In genomic region chr21:34510148-34511142, GRCh38 we compare ENCODE assay signal across 8 cellular contexts. TPM values are rescaled to one million over a fixed set of nuclear protein-coding genes. Genes with fewer than 3 reads are reported as not detected.
DNase-seq lines count a peak whose midpoint lies in the region; ATAC-seq and TF ChIP-seq lines count a peak whose summit lies in the region.

No MANE protein-coding gene starts in this region.

- peaks cover 0 to 3% (median 0%) of the 10 kb centered on the region in 7 donors for H3K9me3 Mint-ChIP-seq in CD14-positive monocyte
- H3K9me3 Mint-ChIP-seq in mesothelial cell of epicardium: no peaks in the 10 kb centered on the region

- H3K4me1 Mint-ChIP-seq in CD14-positive monocyte (peaks cover 75% of the 10 kb centered on the region), mesothelial cell of epicardium (peaks cover 3% of the 10 kb centered on the region)

- H3K36me3 ChIP-seq in parathyroid adenoma (ENCODE audit: control insufficient read depth, insufficient read depth, low read length): no peaks in the 10 kb centered on the region
- H3K36me3 ChIP-seq in aorta (ENCODE audit: control insufficient read depth in 1 of 2, insufficient read depth in 2 of 2, low read length in 1 of 2): no peaks in the 10 kb centered on the region

- peak overlapping the region; percentile 100 for H3K27ac ChIP-seq in parathyroid adenoma
- H3K27ac ChIP-seq in aorta (ENCODE audit: low read depth in 1 of 2, low read length in 2 of 2): no peak overlapping the region

- H3K4me1 ChIP-seq in parathyroid adenoma: peaks cover 28% of the 10 kb centered on the region
- no peaks in the 10 kb centered on the region for H3K4me1 ChIP-seq in aorta (ENCODE audit: control insufficient read depth in 1 of 2, insufficient read depth in 2 of 2, low read length in 2 of 2)

- no peak overlapping the region for H3K9ac ChIP-seq in parathyroid adenoma

- H3K36me3 Mint-ChIP-seq in CD14-positive monocyte (peaks cover 38 to 57% of the 10 kb centered on the region in 2 donors), mesothelial cell of epicardium (no peaks in the 10 kb centered on the region)

- H3K4me3 Mint-ChIP-seq in CD14-positive monocyte (peak overlapping the region; percentile 78 to 95), mesothelial cell of epicardium (no peak overlapping the region)

- H3K4me2 ChIP-seq in parathyroid adenoma (ENCODE audit: low read length): peak overlapping the region; percentile 1

- H3K79me2 ChIP-seq in parathyroid adenoma: peaks cover 13% of the 10 kb centered on the region

- H3K27me3 ChIP-seq in parathyroid adenoma (ENCODE audit: control insufficient read depth, insufficient read depth, low read length): no peaks in the 10 kb centered on the region
- H3K27me3 ChIP-seq in aorta (ENCODE audit: control insufficient read depth in 1 of 2, insufficient read depth in 2 of 2, low read length in 1 of 2): no peaks in the 10 kb centered on the region

- peak; percentile 83 for ATAC-seq in aorta (ENCODE audit: low FRiP score)

- DNase-seq in CD14-positive monocyte (ENCODE audit: low spot score) (peak; percentile 82), H4 (ENCODE audit: low spot score) (peak; percentile 35), NCI-H2196 treated with DMSO at 0.1 percent for 48 hours (lab: John Stamatoyannopoulos, UW; ENCODE audit: unreplicated experiment) (peak; percentile 25), fibroblast of villous mesenchyme (ENCODE audit: low read depth) (peak; percentile 82), aorta (peak; percentile 91 to 94), mesothelial cell of epicardium (ENCODE audit: low spot score in 2 of 2, unreplicated experiment in 2 of 2) (no peak)
- peak; percentile 23 for DNase-seq in activated CD8-positive, alpha-beta memory T cell treated with anti-CD3 and anti-CD28 coated beads, Interleukin-2, amount 50 U/mL, for 4 hours

- H2AFZ ChIP-seq in parathyroid adenoma: no peak overlapping the region

- TF ChIP-seq CTCF in CD14-positive monocyte (IDR thresholded peaks at IDR 0.05) (peak; percentile 86), fibroblast of villous mesenchyme (IDR thresholded peaks at IDR 0.05; ENCODE audit: insufficient read depth, low read depth, low read length) (peak; percentile 97), parathyroid adenoma (IDR thresholded peaks at IDR 0.05) (peak; percentile 66), mesothelial cell of epicardium (IDR thresholded peaks at IDR 0.05; ENCODE audit: unreplicated experiment) (no peak)

- H3K9me3 ChIP-seq in parathyroid adenoma (ENCODE audit: control insufficient read depth, low read length) (no peaks in the 10 kb centered on the region), aorta (ENCODE audit: control insufficient read depth, low read length) (no peaks in the 10 kb centered on the region)

- intact Hi-C loops in CD14-positive monocyte (cut with micrococcal nuclease) (loop anchor here in 1 of 2 donors (2.0 kb wide), 2 partner anchors 34 to 72 kb away; no protein-coding TSS in a partner anchor), aorta (cut with DNase I) (loop anchor here in 1 of 2 donors (1.0 kb wide), 1 partner anchor 93 kb away; no protein-coding TSS in a partner anchor)

- 70 to 73% methylated on average over 15 of the region's 15 CpGs for WGBS in aorta, 2 donors

- H3K27ac Mint-ChIP-seq in CD14-positive monocyte (peak overlapping the region; percentile 98 to 99 (median 99)), mesothelial cell of epicardium (no peak overlapping the region)

- H3K27me3 Mint-ChIP-seq in CD14-positive monocyte (ENCODE audit: low read depth in 3 of 3): peaks cover 0 to 2% (median 2%) of the 10 kb centered on the region in 3 donors
- peaks cover 11% of the 10 kb centered on the region for H3K27me3 Mint-ChIP-seq in mesothelial cell of epicardium (ENCODE audit: low read depth)

- H3K4me3 ChIP-seq in fibroblast of villous mesenchyme (ENCODE audit: low read depth, low read length) (no peak overlapping the region), parathyroid adenoma (ENCODE audit: low read depth, low read length) (no peak overlapping the region), aorta (ENCODE audit: low read length in 2 of 2) (no peak overlapping the region)

RNA-seq across cellular contexts. Expression of gene KCNE1, which starts 1.6 kb away (rescaled TPM):
- polyA plus RNA-seq in CD14-positive monocyte (1 to 10 TPM; 1.5 to 3.2 TPM), aorta (1 to 10 TPM in 1 of 2 donors, under 1 TPM in 1; 0.28 to 2.6 TPM)
- not detected in 2 replicates for total RNA-seq in H4 (2014; rRNA removed; shearing (Covaris generic))
- total RNA-seq in fibroblast of villous mesenchyme (under 0.01 and 0.64 TPM in 2 replicates), aorta (1 to 10 TPM; 2.3 to 7.2 TPM), mesothelial cell of epicardium (0.50 to 1.0 TPM (median 0.55 TPM) in 3 replicates)

Comparison
In these comparisons a context has a peak if more than half of its experiments do, and no peak if none do; other contexts are left out.
1. DNase-seq: peak in CD14-positive monocyte (single experiment), H4 (single experiment), NCI-H2196 treated with DMSO at 0.1 percent for 48 hours (single experiment), activated CD8-positive, alpha-beta memory T cell treated with anti-CD3 and anti-CD28 coated beads, Interleukin-2, amount 50 U/mL, for 4 hours (single experiment), fibroblast of villous mesenchyme (single experiment) and aorta (2 of 2); none in mesothelial cell of epicardium (0 of 2).